2 cellular contexts compared by ENCODE assay signal in the genomic region with DNA sequence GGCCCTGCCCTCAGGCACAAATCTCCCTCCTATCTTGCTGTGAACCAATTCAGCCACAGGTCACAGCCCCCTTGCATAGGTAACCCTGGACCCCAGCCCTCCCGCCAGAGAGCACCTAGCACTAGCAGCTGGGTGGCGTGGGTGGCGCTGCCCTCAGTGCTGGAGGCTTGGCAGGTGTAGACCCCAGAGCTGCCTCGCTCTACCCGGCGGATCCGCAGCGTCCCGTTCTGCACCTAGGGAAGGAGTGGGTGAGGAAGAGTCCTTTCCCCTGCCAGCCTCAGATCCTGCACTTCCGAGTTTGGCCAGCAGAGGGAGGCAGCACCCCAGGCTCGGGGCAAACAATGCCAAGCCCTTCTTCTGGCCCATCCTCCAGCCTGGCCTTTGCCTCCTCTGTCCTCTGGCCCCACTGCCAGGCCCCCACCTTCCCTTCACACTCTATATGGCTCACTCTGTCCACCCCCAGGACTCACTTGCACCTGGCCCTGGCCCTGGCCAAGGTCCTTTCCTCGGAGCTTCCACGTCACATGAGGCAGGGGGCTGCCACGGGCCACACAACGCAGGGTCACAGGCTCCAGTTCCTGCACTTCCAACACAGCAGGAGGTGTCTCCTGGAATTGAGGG.
TF ChIP-seq lines count a peak whose summit lies in the region.

No MANE protein-coding gene starts in this region.

TF ChIP-seq in GM12891, 5 proteins besides CTCF, POLR2A, EP300 and RAD21:
- TF ChIP-seq SPI1 (IDR thresholded peaks at IDR 0.05; ENCODE audit: low read depth, low read length) (peak; percentile 33; the same call in 1 of the 2 replicates), POU2F2 (IDR thresholded peaks at IDR 0.05; ENCODE audit: low read depth, low read length) (no peak), TAF1 (IDR thresholded peaks at IDR 0.05; ENCODE audit: low read depth, low read length) (no peak), POLR2AphosphoS5 (IDR thresholded peaks at IDR 0.05; ENCODE audit: low read depth, low read length) (no peak), PAX5 (IDR thresholded peaks at IDR 0.05; ENCODE audit: insufficient read depth, low read length, severe bottlenecking) (no peak)

TF ChIP-seq in K562, 482 proteins besides CTCF, POLR2A, EP300 and RAD21 (continues in another document):
- TF ChIP-seq HDAC1 (IDR thresholded peaks at IDR 0.05) (no peak), PTBP1 (IDR thresholded peaks at IDR 0.05; ENCODE audit: low read depth, low read length) (peak; percentile 98), ZNF717 (CRISPR knock-in tag; IDR thresholded peaks at IDR 0.05) (no peak), RCOR1 (IDR thresholded peaks at IDR 0.05; ENCODE audit: borderline replicate concordance in 1 of 2, low read depth in 2 of 2, low read length in 2 of 2) (peak in 1 of 2 experiments; percentile 59; a peak in 1 of 4 replicates), EZH2 (IDR thresholded peaks at IDR 0.05; ENCODE audit: borderline replicate concordance, low read depth, low read length) (no peak), ZNF217 (CRISPR knock-in tag; IDR thresholded peaks at IDR 0.05) (0 out of 2 replicates have a peak, but pooled peaks have one; percentile 10), ARID2 (IDR thresholded peaks at IDR 0.05) (peak; percentile 60; the same call in 1 of the 2 replicates), ESRRA (IDR thresholded peaks at IDR 0.05; ENCODE audit: borderline replicate concordance, low read depth) (no peak), ZNF764 (CRISPR knock-in tag; IDR thresholded peaks at IDR 0.05; ENCODE audit: low read depth) (no peak), JUND (IDR thresholded peaks at IDR 0.05; ENCODE audit: borderline replicate concordance, low read depth, low read length) (peak; percentile 34; the same call in 1 of the 2 replicates), JUND (tag; IDR thresholded peaks at IDR 0.05; ENCODE audit: borderline replicate concordance, low read depth, low read length) (no peak), MAZ (CRISPR knock-in tag; conservative IDR thresholded peaks at IDR 0.05 in 1 of 2, IDR thresholded peaks at IDR 0.05 in 1 of 2) (0 out of 4 replicates have a peak, but pooled peaks of 1 of the 2 experiments have one; percentile 23), BCL6 (CRISPR knock-in tag; IDR thresholded peaks at IDR 0.05) (no peak), HDAC3 (IDR thresholded peaks at IDR 0.05; ENCODE audit: borderline replicate concordance, partially characterized antibody) (no peak), FOXM1 (IDR thresholded peaks at IDR 0.05; ENCODE audit: low read depth) (no peak), FOXM1 (CRISPR knock-in tag; IDR thresholded peaks at IDR 0.05; ENCODE audit: low read depth) (no peak), ZNF318 (IDR thresholded peaks at IDR 0.05; ENCODE audit: borderline replicate concordance in 1 of 2, low read depth in 1 of 2) (no peak), RREB1 (CRISPR knock-in tag; IDR thresholded peaks at IDR 0.05) (peak; percentile 22; the same call in 1 of the 2 replicates), XRCC5 (IDR thresholded peaks at IDR 0.05; ENCODE audit: low read depth, low read length) (peak; percentile 84; the same call in 1 of the 2 replicates), CC2D1A (IDR thresholded peaks at IDR 0.05) (0 out of 2 replicates have a peak, but pooled peaks have one; percentile 36), EGR1 (conservative IDR thresholded peaks at IDR 0.05) (no peak), MCM3 (IDR thresholded peaks at IDR 0.05) (no peak), RBFOX2 (IDR thresholded peaks at IDR 0.05; ENCODE audit: low read depth, low read length) (no peak), E2F8 (IDR thresholded peaks at IDR 0.05; ENCODE audit: low read depth, partially characterized antibody) (no peak), ETV5 (CRISPR knock-in tag; IDR thresholded peaks at IDR 0.05; ENCODE audit: low read depth) (no peak), ZNF274 (IDR thresholded peaks at IDR 0.05; ENCODE audit: borderline replicate concordance, low read depth, low read length) (no peak), SMARCA5 (IDR thresholded peaks at IDR 0.05) (no peak), SMC3 (conservative IDR thresholded peaks at IDR 0.05; ENCODE audit: insufficient read depth, low read depth, low read length) (peak; percentile 92)
- TF ChIP-seq, protein P1, sequence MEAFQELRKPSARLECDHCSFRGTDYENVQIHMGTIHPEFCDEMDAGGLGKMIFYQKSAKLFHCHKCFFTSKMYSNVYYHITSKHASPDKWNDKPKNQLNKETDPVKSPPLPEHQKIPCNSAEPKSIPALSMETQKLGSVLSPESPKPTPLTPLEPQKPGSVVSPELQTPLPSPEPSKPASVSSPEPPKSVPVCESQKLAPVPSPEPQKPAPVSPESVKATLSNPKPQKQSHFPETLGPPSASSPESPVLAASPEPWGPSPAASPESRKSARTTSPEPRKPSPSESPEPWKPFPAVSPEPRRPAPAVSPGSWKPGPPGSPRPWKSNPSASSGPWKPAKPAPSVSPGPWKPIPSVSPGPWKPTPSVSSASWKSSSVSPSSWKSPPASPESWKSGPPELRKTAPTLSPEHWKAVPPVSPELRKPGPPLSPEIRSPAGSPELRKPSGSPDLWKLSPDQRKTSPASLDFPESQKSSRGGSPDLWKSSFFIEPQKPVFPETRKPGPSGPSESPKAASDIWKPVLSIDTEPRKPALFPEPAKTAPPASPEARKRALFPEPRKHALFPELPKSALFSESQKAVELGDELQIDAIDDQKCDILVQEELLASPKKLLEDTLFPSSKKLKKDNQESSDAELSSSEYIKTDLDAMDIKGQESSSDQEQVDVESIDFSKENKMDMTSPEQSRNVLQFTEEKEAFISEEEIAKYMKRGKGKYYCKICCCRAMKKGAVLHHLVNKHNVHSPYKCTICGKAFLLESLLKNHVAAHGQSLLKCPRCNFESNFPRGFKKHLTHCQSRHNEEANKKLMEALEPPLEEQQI (IDR thresholded peaks at IDR 0.05) = no peak
- TF ChIP-seq, protein P2, sequence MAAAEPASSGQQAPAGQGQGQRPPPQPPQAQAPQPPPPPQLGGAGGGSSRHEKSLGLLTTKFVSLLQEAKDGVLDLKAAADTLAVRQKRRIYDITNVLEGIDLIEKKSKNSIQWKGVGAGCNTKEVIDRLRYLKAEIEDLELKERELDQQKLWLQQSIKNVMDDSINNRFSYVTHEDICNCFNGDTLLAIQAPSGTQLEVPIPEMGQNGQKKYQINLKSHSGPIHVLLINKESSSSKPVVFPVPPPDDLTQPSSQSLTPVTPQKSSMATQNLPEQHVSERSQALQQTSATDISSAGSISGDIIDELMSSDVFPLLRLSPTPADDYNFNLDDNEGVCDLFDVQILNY (CRISPR knock-in tag; IDR thresholded peaks at IDR 0.05) = no peak
- TF ChIP-seq, protein P3, sequence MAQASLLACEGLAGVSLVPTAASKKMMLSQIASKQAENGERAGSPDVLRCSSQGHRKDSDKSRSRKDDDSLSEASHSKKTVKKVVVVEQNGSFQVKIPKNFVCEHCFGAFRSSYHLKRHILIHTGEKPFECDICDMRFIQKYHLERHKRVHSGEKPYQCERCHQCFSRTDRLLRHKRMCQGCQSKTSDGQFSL (CRISPR knock-in tag; IDR thresholded peaks at IDR 0.05) = no peak
- TF ChIP-seq, protein P3 (tag; IDR thresholded peaks at IDR 0.05) = no peak
